14 cellular contexts compared by ENCODE assay signal in the genomic region with DNA sequence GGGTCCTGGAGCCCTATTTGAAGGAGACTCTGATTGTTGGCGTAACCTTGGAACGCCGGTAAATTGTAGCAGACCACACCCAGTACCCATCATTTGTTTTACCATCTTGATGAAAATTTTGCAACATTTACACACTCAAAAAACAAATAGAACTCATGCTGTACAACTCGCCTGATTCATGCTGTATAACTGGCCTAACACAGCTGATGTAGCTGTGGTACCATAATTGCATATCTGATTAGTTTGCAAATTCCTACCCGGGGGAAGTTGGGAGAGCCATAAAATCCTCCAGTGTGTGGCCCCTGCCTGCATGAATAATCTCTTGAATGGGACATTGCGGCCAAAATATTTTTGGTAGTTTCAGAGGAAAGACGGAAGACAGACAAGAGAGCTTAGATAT. TPM values are rescaled to one million over a fixed set of nuclear protein-coding genes. Genes with fewer than 3 reads are reported as not detected.
"Had no signal": no experiment of that assay in that cellular context is flagged by ENCODE, and none has a peak within 500 bp of the region (broad histone marks: within the 10 kb centered on the region; RNA-seq: fewer than 3 reads in every experiment).

No MANE protein-coding gene starts in this region.

- H3K9me3 ChIP-seq: breast epithelium, psoas muscle had no signal

- H3K27ac Mint-ChIP-seq: activated CD4-positive, alpha-beta T cell treated with anti-CD3 and anti-CD28 coated beads, Interleukin-2, amount 10 ng/mL, durations not matched to agents 24 days and 14 days; activated naive CD8-positive, alpha-beta T cell treated with anti-CD3 and anti-CD28 coated beads for 36 hours; nephron; T-helper 17 cell had no signal

- H3K4me3 Mint-ChIP-seq: activated B cell treated with CpG ODN at 0.5 μM for 24 hours; activated CD4-positive, alpha-beta T cell treated with anti-CD3 and anti-CD28 coated beads, Interleukin-2, amount 10 ng/mL, durations not matched to agents 24 days and 14 days; activated naive CD8-positive, alpha-beta T cell treated with anti-CD3 and anti-CD28 coated beads for 36 hours; nephron; T-helper 17 cell had no signal

- H3K9me3 Mint-ChIP-seq: activated B cell treated with CpG ODN at 0.5 μM for 24 hours; activated CD4-positive, alpha-beta T cell treated with anti-CD3 and anti-CD28 coated beads, Interleukin-2, amount 10 ng/mL, durations not matched to agents 24 days and 14 days; activated naive CD8-positive, alpha-beta T cell treated with anti-CD3 and anti-CD28 coated beads for 36 hours; nephron had no signal

- H3K27me3 ChIP-seq: breast epithelium had no signal

- H3K36me3 Mint-ChIP-seq: activated naive CD8-positive, alpha-beta T cell treated with anti-CD3 and anti-CD28 coated beads for 36 hours had no signal

- DNase-seq: activated B cell treated with CpG ODN at 0.5 μM for 24 hours; activated CD4-positive, alpha-beta T cell treated with anti-CD3 and anti-CD28 coated beads, Interleukin-2, amount 10 ng/mL, durations not matched to agents 24 days and 14 days; activated naive CD8-positive, alpha-beta T cell treated with anti-CD3 and anti-CD28 coated beads for 36 hours; anterior cingulate cortex; foreskin melanocyte; head of caudate nucleus; psoas muscle; stimulated activated CD4-positive, alpha-beta T cell treated with anti-CD3 and anti-CD28 coated beads, Interleukin-2, amount 100 ng/mL, for 48 hours; stimulated activated naive CD8-positive, alpha-beta T cell treated with anti-CD3 and anti-CD28 coated beads, Interleukin-15, Interleukin-2, amounts not matched to agents 100 U/mL and 50 U/mL, for 24 hours; T-helper 17 cell had no signal

- H3K27ac ChIP-seq: breast epithelium, psoas muscle had no signal

- H3K27me3 Mint-ChIP-seq: activated B cell treated with CpG ODN at 0.5 μM for 24 hours; activated CD4-positive, alpha-beta T cell treated with anti-CD3 and anti-CD28 coated beads, Interleukin-2, amount 10 ng/mL, durations not matched to agents 24 days and 14 days; T-helper 17 cell had no signal

- H3K36me3 ChIP-seq: breast epithelium had no signal

- H3K4me3 ChIP-seq: breast epithelium, psoas muscle had no signal

- ATAC-seq: psoas muscle; sciatic nerve; stimulated activated naive CD8-positive, alpha-beta T cell treated with anti-CD3 and anti-CD28 coated beads, Interleukin-15, Interleukin-2, amounts not matched to agents 100 U/mL and 50 U/mL, for 24 hours; T-helper 17 cell had no signal

RNA-seq across cellular contexts. Expression of gene NIPAL4, which starts 9.7 kb away (rescaled TPM):
- polyA plus RNA-seq: endothelial cell of umbilical vein had no signal
